Comparison of ENCODE assay signal across 31 cellular contexts in genomic region chr10:29826801-29827200, GRCh38.
"Had no signal": no experiment of that assay in that cellular context is flagged by ENCODE, and none has a peak within 500 bp of the region (broad histone marks: within the 10 kb centered on the region; RNA-seq: fewer than 3 reads in every experiment).

No MANE protein-coding gene starts in this region.

- H3K36me3 Mint-ChIP-seq: immature natural killer cell; stimulated activated naive B cell treated with anti-CD40 and anti-IgM and Interleukin-4, amounts not matched to agents 10 μg/mL and 1 μg/mL and 100 μg/mL, for 72 hours; WTC11 had no signal

- H3K4me1 Mint-ChIP-seq: activated CD4-positive, alpha-beta T cell treated with anti-CD3 and anti-CD28 coated beads for 36 hours; activated naive CD8-positive, alpha-beta T cell treated with anti-CD3 and anti-CD28 coated beads, Interleukin-2, amount 10 ng/mL, durations not matched to agents 7 days and 5 days; central memory CD8-positive, alpha-beta T cell; immature natural killer cell; stimulated activated naive B cell treated with anti-CD40 and anti-IgM and Interleukin-4, amounts not matched to agents 10 μg/mL and 1 μg/mL and 100 μg/mL, for 72 hours had no signal

- H3K36me3 ChIP-seq: breast epithelium, colonic mucosa, left ventricle myocardium inferior, neutrophil, right lobe of liver, upper lobe of left lung had no signal

- H3K9me3 ChIP-seq: breast epithelium, colonic mucosa, neutrophil, right lobe of liver, testis had no signal

- H3K27me3 ChIP-seq: breast epithelium, colonic mucosa, hepatocyte, right lobe of liver, testis, upper lobe of left lung had no signal

- H3K9ac ChIP-seq: parathyroid adenoma had no signal

- ATAC-seq: activated CD4-positive, alpha-beta T cell treated with anti-CD3 and anti-CD28 coated beads for 36 hours; activated T-cell treated with anti-CD3 and anti-CD28 coated beads, Interleukin-2, amount 50 U/mL, for 4 hours; natural killer cell treated with Interleukin-12 subunit alpha and Interleukin-12 subunit beta and Interleukin-15 and Interleukin-18, amount 100 ng/mL, for 72 hours; right lobe of liver; stimulated activated naive B cell treated with anti-CD40 and anti-IgM and Interleukin-4, amounts not matched to agents 10 μg/mL and 1 μg/mL and 100 μg/mL, for 72 hours; WTC11 had no signal

- H3K27me3 Mint-ChIP-seq: activated CD4-positive, alpha-beta T cell treated with anti-CD3 and anti-CD28 coated beads for 36 hours had no signal

- H3K4me1 ChIP-seq: breast epithelium, colonic mucosa, left ventricle myocardium inferior had no signal

- DNase-seq: activated CD4-positive, alpha-beta T cell treated with anti-CD3 and anti-CD28 coated beads for 36 hours; activated CD4-positive, alpha-beta T cell treated with anti-CD3 and anti-CD28 coated beads, Interleukin-2, amount 50 U/mL, for 4 hours; activated CD8-positive, alpha-beta memory T cell treated with anti-CD3 and anti-CD28 coated beads, Interleukin-2, amount 50 U/mL, for 48 hours; activated naive CD4-positive, alpha-beta T cell treated with Interleukin-2 at 50 U/mL for 16 hours; activated naive CD8-positive, alpha-beta T cell treated with anti-CD3 and anti-CD28 coated beads, Interleukin-2, amount 10 ng/mL, durations not matched to agents 7 days and 5 days; activated T-cell treated with anti-CD3 and anti-CD28 coated beads, Interleukin-2, amount 50 U/mL, for 4 hours; amniotic stem cell; colonic mucosa; erythroblast; glutamatergic neuron; immature natural killer cell; kidney glomerular epithelial cell; left ventricle myocardium inferior; mammary epithelial cell; midbrain; right lobe of liver; stimulated activated CD4-positive, alpha-beta T cell treated with anti-CD3 and anti-CD28 coated beads, Interleukin-15, amount 100 ng/mL, for 24 hours; stimulated activated naive B cell treated with anti-CD40 and anti-IgM and Interleukin-4, amounts not matched to agents 10 μg/mL and 1 μg/mL and 100 μg/mL, for 72 hours; T1000; testis; upper lobe of left lung had no signal

- H3K27ac Mint-ChIP-seq: activated CD4-positive, alpha-beta T cell treated with anti-CD3 and anti-CD28 coated beads for 36 hours; activated naive CD8-positive, alpha-beta T cell treated with anti-CD3 and anti-CD28 coated beads, Interleukin-2, amount 10 ng/mL, durations not matched to agents 7 days and 5 days; immature natural killer cell; stimulated activated naive B cell treated with anti-CD40 and anti-IgM and Interleukin-4, amounts not matched to agents 10 μg/mL and 1 μg/mL and 100 μg/mL, for 72 hours; T-helper 1 cell treated with Interleukin-12 subunit alpha and Interleukin-12 subunit beta and Interleukin-4 antibody, amounts not matched to agents 30 μg/mL and 1 μg/mL, for 36 hours; WTC11 had no signal

- H3K27ac ChIP-seq: colonic mucosa, left ventricle myocardium inferior, neutrophil, parathyroid adenoma, right lobe of liver, testis, upper lobe of left lung had no signal

- FAIRE-seq: frontal cortex had no signal

- H3K4me2 ChIP-seq: hepatocyte, smooth muscle cell had no signal

- H3K4me3 ChIP-seq: breast epithelium, colonic mucosa, hepatocyte, left ventricle myocardium inferior, right lobe of liver, smooth muscle cell, testis, upper lobe of left lung had no signal

- H3K4me3 Mint-ChIP-seq: activated CD4-positive, alpha-beta T cell treated with anti-CD3 and anti-CD28 coated beads for 36 hours; activated naive CD8-positive, alpha-beta T cell treated with anti-CD3 and anti-CD28 coated beads, Interleukin-2, amount 10 ng/mL, durations not matched to agents 7 days and 5 days; activated T-cell treated with anti-CD3 and anti-CD28 coated beads, Interleukin-2, amount 50 U/mL, for 4 hours; central memory CD8-positive, alpha-beta T cell; immature natural killer cell; natural killer cell treated with Interleukin-12 subunit alpha and Interleukin-12 subunit beta and Interleukin-15 and Interleukin-18, amount 100 ng/mL, for 72 hours; stimulated activated naive B cell treated with anti-CD40 and anti-IgM and Interleukin-4, amounts not matched to agents 10 μg/mL and 1 μg/mL and 100 μg/mL, for 72 hours; T-helper 1 cell treated with Interleukin-12 subunit alpha and Interleukin-12 subunit beta and Interleukin-4 antibody, amounts not matched to agents 30 μg/mL and 1 μg/mL, for 36 hours; WTC11 had no signal

- H3K79me2 ChIP-seq: hepatocyte, parathyroid adenoma had no signal

- H2AFZ ChIP-seq: hepatocyte, parathyroid adenoma had no signal

- H3K9me3 Mint-ChIP-seq: central memory CD8-positive, alpha-beta T cell; natural killer cell treated with Interleukin-12 subunit alpha and Interleukin-12 subunit beta and Interleukin-15 and Interleukin-18, amount 100 ng/mL, for 72 hours had no signal
